Comparison of ENCODE assay signal across 12 cellular contexts in the genomic region with DNA sequence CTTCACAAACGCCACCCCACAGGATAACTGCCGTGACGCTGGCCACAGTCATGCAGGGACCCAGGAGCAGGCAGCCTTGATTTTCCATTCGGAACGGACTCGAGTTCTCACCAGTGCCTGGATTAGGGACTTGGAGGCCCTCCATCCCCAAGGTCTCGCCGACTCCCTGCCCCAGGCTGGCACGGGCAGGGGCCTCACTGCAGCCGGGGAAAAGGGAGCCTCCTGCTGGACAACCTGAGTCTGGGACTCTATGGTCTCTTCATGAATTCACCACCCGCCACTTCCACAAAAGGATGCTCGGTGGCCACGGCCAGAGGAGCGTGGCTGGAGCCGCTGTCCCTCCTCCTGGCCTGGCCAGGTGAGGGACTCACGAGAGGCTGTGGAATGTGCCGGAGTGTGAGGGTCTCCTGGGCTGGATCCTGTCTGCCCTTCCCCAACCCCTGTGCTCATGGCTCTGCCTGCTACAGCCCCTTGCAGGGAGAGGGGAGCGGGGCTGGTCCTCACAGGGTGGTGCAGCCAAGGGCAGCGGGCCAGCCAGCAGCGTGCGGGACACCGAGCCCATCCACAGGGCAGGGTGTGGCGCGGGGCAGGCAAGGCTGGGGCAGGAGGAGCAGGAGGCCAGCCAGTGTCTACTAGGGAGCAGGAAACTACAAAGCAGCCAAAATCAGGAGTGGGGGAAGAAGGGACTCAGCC. TPM values are rescaled to one million over a fixed set of nuclear protein-coding genes. Genes with fewer than 3 reads are reported as not detected.
DNase-seq lines count a peak whose midpoint lies in the region; ATAC-seq and TF ChIP-seq lines count a peak whose summit lies in the region.
"Had no signal": no experiment of that assay in that cellular context is flagged by ENCODE, and none has a peak within 500 bp of the region (broad histone marks: within the 10 kb centered on the region; RNA-seq: fewer than 3 reads in every experiment).

No MANE protein-coding gene starts in this region.

- TF ChIP-seq CTCF in GM10248 (IDR thresholded peaks at IDR 0.05; ENCODE audit: control extremely low read depth, extremely low read depth, low read depth, missing control alignments), result peak; percentile 25

- peak; percentile 47 for DNase-seq in GM10248 (ENCODE audit: extremely low spot score)
- peak; percentile 58 for DNase-seq in HuH-7 (ENCODE audit: low spot score)
- DNase-seq in activated CD4-positive, alpha-beta T cell treated with anti-CD3 and anti-CD28 coated beads for 48 hours, result peak; percentile 27
- peak; percentile 5 for DNase-seq in myocyte (ENCODE audit: low read depth)
- no peak for DNase-seq in NCI-H82 (lab: John Stamatoyannopoulos, UW)
- DNase-seq in NCI-H2227 (lab: John Stamatoyannopoulos, UW; ENCODE audit: unreplicated experiment), result no peak
- DNase-seq: activated CD4-positive, CD25-positive, alpha-beta regulatory T cell treated with anti-CD3 and anti-CD28 coated beads, Interleukin-2, amount 50 U/mL, for 72 hours; KG1; NCI-H774; retina had no signal

- ATAC-seq in GM18907 (IDR thresholded peaks at IDR 0.05; ENCODE audit: unreplicated experiment), result no peak
- ATAC-seq: left lobe of liver had no signal

- CTCF ChIA-PET in GM10248 (lab: Yijun Ruan, JAX), result no interaction called here

- POLR2A ChIA-PET in GM10248 (lab: Yijun Ruan, JAX), result no interaction called here

RNA-seq across cellular contexts. Expression of a gene that starts 42.3 kb away (rescaled TPM):
- not detected in 2 replicates for total RNA-seq in myocyte
- polyA plus RNA-seq in myocyte (2012), result not detected
- total RNA-seq: left lobe of liver had no signal

RNA-seq across cellular contexts. Expression of a gene that starts 51.3 kb away (rescaled TPM):
- total RNA-seq in myocyte, result not detected in 2 replicates
- polyA plus RNA-seq in myocyte (2012), result not detected
- total RNA-seq: left lobe of liver had no signal

Comparison
In these comparisons a context has a peak if more than half of its experiments do, and no peak if none do; other contexts are left out.
1. DNase-seq: peak in GM10248 (single experiment), HuH-7 (single experiment), activated CD4-positive, alpha-beta T cell treated with anti-CD3 and anti-CD28 coated beads for 48 hours (single experiment) and myocyte (single experiment); none in NCI-H82 (single experiment) and NCI-H2227 (single experiment).